Comparison of ENCODE assay signal across 18 cellular contexts in the genomic region with DNA sequence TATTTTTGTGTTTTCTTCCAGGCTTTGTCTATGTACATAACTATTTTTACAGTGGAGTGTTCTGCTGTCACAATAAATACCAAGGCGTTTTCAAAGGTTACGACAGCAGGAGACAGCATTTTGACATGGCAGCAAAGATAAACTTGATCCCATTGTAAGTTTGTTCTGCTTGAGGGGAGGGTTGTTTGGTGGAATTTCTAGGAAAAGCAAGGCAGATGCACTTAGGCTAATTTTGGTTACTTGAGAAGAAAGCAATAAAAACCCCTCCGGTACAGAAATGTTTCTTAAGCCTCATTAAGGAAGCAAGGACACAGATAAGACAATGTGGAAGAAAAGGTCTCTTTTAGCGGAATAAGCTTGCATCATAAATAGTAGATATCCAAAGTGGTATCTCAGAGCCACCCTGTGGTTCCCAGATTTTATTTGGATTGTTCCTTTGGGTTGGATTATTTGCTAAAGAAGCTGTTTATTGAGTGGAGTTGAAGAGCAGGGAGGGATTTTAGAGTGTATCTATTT.
"Had no signal": no experiment of that assay in that cellular context is flagged by ENCODE, and none has a peak within 500 bp of the region (broad histone marks: within the 10 kb centered on the region; RNA-seq: fewer than 3 reads in every experiment).

No MANE protein-coding gene starts in this region.

- H3K4me1 ChIP-seq: lower lobe of right lung, prostate gland, tibial artery had no signal

- H3K36me3 ChIP-seq: lower lobe of right lung, prostate gland, tibial artery had no signal

- H3K27ac ChIP-seq: lower lobe of right lung, prostate gland, tibial artery had no signal

- H3K9me3 ChIP-seq: lower lobe of right lung, prostate gland, tibial artery had no signal

- DNase-seq: activated CD4-positive, alpha-beta T cell treated with anti-CD3 and anti-CD28 coated beads, Interleukin-2, amount 50 U/mL, for 4 hours; activated CD8-positive, alpha-beta memory T cell treated with anti-CD3 and anti-CD28 coated beads for 24 hours; activated CD8-positive, alpha-beta memory T cell treated with anti-CD3 and anti-CD28 coated beads, Interleukin-2, amount 50 U/mL, for 4 hours; activated naive CD8-positive, alpha-beta T cell treated with anti-CD3 and anti-CD28 coated beads for 36 hours; activated T-cell treated with anti-CD3 and anti-CD28 coated beads, Interleukin-2, amount 50 U/mL, for 24 hours; effector CD4-positive, alpha-beta T cell; left colon; lower lobe of right lung; naive thymus-derived CD4-positive, alpha-beta T cell; right cardiac atrium; stimulated activated CD4-positive, alpha-beta T cell treated with anti-CD3 and anti-CD28 coated beads, Interleukin-12 subunit alpha, Interleukin-12 subunit beta, amount 100 ng/mL, for 4 hours; stimulated activated CD4-positive, alpha-beta T cell treated with anti-CD3 and anti-CD28 coated beads, Interleukin-4, amount 100 ng/mL, for 4 hours; stimulated activated naive CD8-positive, alpha-beta T cell treated with anti-CD3 and anti-CD28 coated beads, Interleukin-15, amount 100 ng/mL, for 72 hours; T-helper 1 cell; tibial artery had no signal

- H3K27me3 ChIP-seq: tibial artery had no signal

- H3K4me3 ChIP-seq: lower lobe of right lung, prostate gland, tibial artery had no signal

- ATAC-seq: activated T-helper 17 cell treated with anti-CD3 and anti-CD28 coated beads, Interleukin-2, amount 50 U/mL, for 72 hours; left colon; lower lobe of right lung; naive thymus-derived CD4-positive, alpha-beta T cell; right cardiac atrium; stimulated activated naive CD8-positive, alpha-beta T cell treated with anti-CD3 and anti-CD28 coated beads, Interleukin-15, amount 100 ng/mL, for 72 hours; WTC11 had no signal
